22 cellular contexts compared by ENCODE assay signal in the genomic region with DNA sequence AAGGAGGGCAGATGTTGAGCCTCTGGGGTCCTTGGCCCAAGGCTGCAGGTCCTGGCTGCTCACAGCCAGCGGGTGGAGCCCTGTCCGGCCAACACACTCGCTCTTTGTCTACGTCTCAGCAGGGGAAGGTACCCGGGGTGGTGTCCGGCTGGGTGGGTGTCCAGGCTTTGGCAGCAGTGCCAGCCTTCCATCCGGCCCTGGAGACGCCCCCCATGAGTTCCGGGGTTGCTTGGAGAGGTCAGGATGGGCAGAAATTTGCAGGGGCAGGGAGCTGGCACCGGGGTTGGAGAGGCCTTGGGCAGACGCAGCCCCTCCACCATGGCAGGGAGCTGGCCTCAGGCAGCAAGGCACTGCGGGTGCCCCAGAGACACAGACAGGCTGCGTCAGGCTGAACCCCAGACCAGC. TPM values are rescaled to one million over a fixed set of nuclear protein-coding genes. Genes with fewer than 3 reads are reported as not detected.
DNase-seq lines count a peak whose midpoint lies in the region; ATAC-seq and TF ChIP-seq lines count a peak whose summit lies in the region.
"Had no signal": no experiment of that assay in that cellular context is flagged by ENCODE, and none has a peak within 500 bp of the region (broad histone marks: within the 10 kb centered on the region; RNA-seq: fewer than 3 reads in every experiment).

No MANE protein-coding gene starts in this region.

- H3K27ac ChIP-seq in adipose tissue (ENCODE audit: low read depth, low read length): peak overlapping the region; percentile 26
- peak overlapping the region; percentile 75 for H3K27ac ChIP-seq in left ventricle myocardium inferior (replicated peaks)
- H3K27ac ChIP-seq in psoas muscle: no peak overlapping the region
- H3K27ac ChIP-seq: thyroid gland had no signal

- TF ChIP-seq CTCF in left ventricle myocardium inferior (IDR thresholded peaks at IDR 0.05; ENCODE audit: borderline replicate concordance) (no peak), psoas muscle (IDR thresholded peaks at IDR 0.05) (no peak)

- H3K4me3 ChIP-seq in left ventricle myocardium inferior: peak overlapping the region; percentile 19
- H3K4me3 ChIP-seq in psoas muscle: no peak overlapping the region
- H3K4me3 ChIP-seq: lung, thyroid gland had no signal

- peak; percentile 20 to 42 (median 38) for ATAC-seq in psoas muscle
- ATAC-seq in activated T-cell treated with anti-CD3 and anti-CD28 coated beads, Interleukin-2, amount 50 U/mL, for 4 hours: no peak
- ATAC-seq: activated CD8-positive, alpha-beta memory T cell treated with anti-CD3 and anti-CD28 coated beads, Interleukin-2, amount 10 ng/mL, durations not matched to agents 7 days and 5 days had no signal

- no peaks in the 10 kb centered on the region for H3K36me3 Mint-ChIP-seq in activated T-cell treated with anti-CD3 and anti-CD28 coated beads, Interleukin-2, amount 50 U/mL, for 4 hours (ENCODE audit: insufficient read depth)
- H3K36me3 Mint-ChIP-seq: activated CD8-positive, alpha-beta memory T cell treated with anti-CD3 and anti-CD28 coated beads, Interleukin-2, amount 10 ng/mL, durations not matched to agents 7 days and 5 days; brain; CD4-positive, alpha-beta memory T cell had no signal

- WGBS in adipose tissue, 3 donors: 75 to 84% (median 79%) methylated on average over 13 of the region's 13 CpGs
- WGBS in psoas muscle, 3 donors: 71 to 83% (median 82%) methylated on average over 13 of the region's 13 CpGs

- DNase-seq in 8988T (peak; percentile 26), left ventricle myocardium inferior (peak; percentile 28), psoas muscle (peak in 1 of 2 donors; percentile 36), NCI-H1417 (lab: John Stamatoyannopoulos, UW) (no peak), SKM-1 (lab: John Stamatoyannopoulos, UW; ENCODE audit: unreplicated experiment) (no peak)
- DNase-seq in NK-92 treated with Interleukin-12 subunit alpha and Interleukin-12 subunit beta, amount 100 ng/mL, for 24 hours (lab: John Stamatoyannopoulos, UW): no peak
- no peak for DNase-seq in activated T-cell treated with anti-CD3 and anti-CD28 coated beads, Interleukin-2, amount 50 U/mL, for 4 hours
- DNase-seq: activated CD4-positive, CD25-positive, alpha-beta regulatory T cell treated with anti-CD3 and anti-CD28 coated beads, Interleukin-2, amount 50 U/mL, for 72 hours; activated CD8-positive, alpha-beta memory T cell treated with anti-CD3 and anti-CD28 coated beads, Interleukin-2, amount 10 ng/mL, durations not matched to agents 7 days and 5 days; CD4-positive, alpha-beta memory T cell; NCI-H2081 treated with DMSO at 0.1 percent for 48 hours; NCI-H748 treated with DMSO at 0.1 percent for 48 hours; nephron progenitor cell; retina; RPMI8226; stimulated activated CD4-positive, alpha-beta T cell treated with anti-CD3 and anti-CD28 coated beads, Interleukin-2, amount 100 ng/mL, for 48 hours; stimulated activated CD8-positive, alpha-beta memory T cell treated with anti-CD3 and anti-CD28 coated beads, Interleukin-4, amount 100 ng/mL, for 48 hours; thyroid gland had no signal

- H3K4me1 ChIP-seq in left ventricle myocardium inferior (peaks cover 33% of the 10 kb centered on the region), psoas muscle (no peaks in the 10 kb centered on the region)
- H3K4me1 ChIP-seq: thyroid gland had no signal

- no peak overlapping the region for H3K4me3 Mint-ChIP-seq in activated T-cell treated with anti-CD3 and anti-CD28 coated beads, Interleukin-2, amount 50 U/mL, for 4 hours
- H3K4me3 Mint-ChIP-seq: activated CD8-positive, alpha-beta memory T cell treated with anti-CD3 and anti-CD28 coated beads, Interleukin-2, amount 10 ng/mL, durations not matched to agents 7 days and 5 days; brain; nephron progenitor cell had no signal

- intact Hi-C loops in left ventricle myocardium inferior (cut with micrococcal nuclease) (no loop called here), psoas muscle (cut with DNase I) (no loop called here)

- H3K4me1 Mint-ChIP-seq in activated T-cell treated with anti-CD3 and anti-CD28 coated beads, Interleukin-2, amount 50 U/mL, for 4 hours (ENCODE audit: low read depth): no peaks in the 10 kb centered on the region
- H3K4me1 Mint-ChIP-seq: activated CD8-positive, alpha-beta memory T cell treated with anti-CD3 and anti-CD28 coated beads, Interleukin-2, amount 10 ng/mL, durations not matched to agents 7 days and 5 days; CD4-positive, alpha-beta memory T cell had no signal

- no peaks in the 10 kb centered on the region for H3K27me3 Mint-ChIP-seq in activated T-cell treated with anti-CD3 and anti-CD28 coated beads, Interleukin-2, amount 50 U/mL, for 4 hours (ENCODE audit: low read depth)
- H3K27me3 Mint-ChIP-seq: activated CD8-positive, alpha-beta memory T cell treated with anti-CD3 and anti-CD28 coated beads, Interleukin-2, amount 10 ng/mL, durations not matched to agents 7 days and 5 days had no signal

- H3K27me3 ChIP-seq in left ventricle myocardium inferior (ENCODE audit: low read depth) (no peaks in the 10 kb centered on the region), psoas muscle (ENCODE audit: insufficient read depth in 3 of 3, low read length in 2 of 3) (no peaks in the 10 kb centered on the region)
- H3K27me3 ChIP-seq: thyroid gland had no signal

- H3K9me3 ChIP-seq in left ventricle myocardium inferior (replicated peaks): no peaks in the 10 kb centered on the region
- H3K9me3 ChIP-seq in psoas muscle: no peaks in the 10 kb centered on the region
- H3K9me3 ChIP-seq: thyroid gland had no signal

- H3K9me3 Mint-ChIP-seq in activated T-cell treated with anti-CD3 and anti-CD28 coated beads, Interleukin-2, amount 50 U/mL, for 4 hours: no peaks in the 10 kb centered on the region
- H3K9me3 Mint-ChIP-seq: CD4-positive, alpha-beta memory T cell; nephron progenitor cell had no signal

- H3K36me3 ChIP-seq in left ventricle myocardium inferior (no peaks in the 10 kb centered on the region), psoas muscle (ENCODE audit: insufficient read depth in 1 of 2, low read depth in 1 of 2) (no peaks in the 10 kb centered on the region)
- H3K36me3 ChIP-seq: thyroid gland had no signal

RNA-seq across cellular contexts. Expression of a gene that starts 42.2 kb away (rescaled TPM):
- polyA plus RNA-seq in adipose tissue (100 to 1,000 TPM in 2 of 3 donors, 10 to 100 TPM in 1; 49.6 to 142 (median 126) TPM), psoas muscle (10 to 100 TPM; 10.6 to 16.3 (median 15.5) TPM)
- total RNA-seq in left ventricle myocardium inferior (51.6 TPM), psoas muscle (10 to 100 TPM; 15.4 to 41.1 (median 36.4) TPM)
- under 1 TPM in 2 of 3 donors, not detected in 1; 0.08 to 0.15 TPM for total RNA-seq in activated T-cell treated with anti-CD3 and anti-CD28 coated beads, Interleukin-2, amount 50 U/mL, for 4 hours
- total RNA-seq: activated CD8-positive, alpha-beta memory T cell treated with anti-CD3 and anti-CD28 coated beads, Interleukin-2, amount 10 ng/mL, durations not matched to agents 7 days and 5 days; CD4-positive, alpha-beta memory T cell; T-helper 2 cell treated with Interferon-gamma antibody and Interleukin-4, amounts not matched to agents 100 ng/mL and 5 ng/mL, for 36 hours had no signal
- polyA plus RNA-seq: CD4-positive, alpha-beta memory T cell had no signal

Comparison
In these comparisons a context has a peak if more than half of its experiments do, and no peak if none do; other contexts are left out.
1. DNase-seq: peak in 8988T (single experiment) and left ventricle myocardium inferior (single experiment); none in NK-92 treated with Interleukin-12 subunit alpha and Interleukin-12 subunit beta, amount 100 ng/mL, for 24 hours (single experiment), NCI-H1417 (0 of 3), SKM-1 (single experiment) and activated T-cell treated with anti-CD3 and anti-CD28 coated beads, Interleukin-2, amount 50 U/mL, for 4 hours (single experiment).
2. ATAC-seq: peak in psoas muscle (4 of 4); none in activated T-cell treated with anti-CD3 and anti-CD28 coated beads, Interleukin-2, amount 50 U/mL, for 4 hours (0 of 2).
3. RNA of a gene that starts 42.2 kb away (total RNA-seq): 51.6 TPM in left ventricle myocardium inferior (single experiment) and 15.4 to 41.1 TPM in psoas muscle; 0.08 to 0.15 TPM in activated T-cell treated with anti-CD3 and anti-CD28 coated beads, Interleukin-2, amount 50 U/mL, for 4 hours; every median in the first group is over 10 times any median in the second.